2 cellular contexts compared by ENCODE assay signal in the genomic region with DNA sequence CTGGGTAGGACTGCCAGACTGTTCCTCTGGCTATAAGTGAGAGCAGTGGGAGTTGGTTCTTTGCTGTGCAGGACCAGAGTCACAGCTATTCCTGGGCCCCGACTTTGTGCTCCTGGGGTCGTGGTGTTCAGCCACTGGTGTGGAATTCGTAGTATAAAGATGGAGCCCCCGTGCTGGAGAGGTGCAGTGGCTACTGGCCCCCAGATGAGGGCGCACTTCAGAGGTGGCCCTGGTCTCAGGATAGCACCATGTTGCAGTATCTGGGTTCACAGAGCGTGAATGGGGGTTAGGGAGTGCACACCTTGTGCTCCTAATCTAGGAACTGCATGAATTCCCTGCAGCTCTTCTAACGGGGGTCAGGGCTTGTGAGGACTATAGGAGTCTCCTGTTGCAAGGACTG.
TF ChIP-seq lines count a peak whose summit lies in the region.

No MANE protein-coding gene starts in this region.

TF ChIP-seq in GM23338, 12 proteins besides CTCF, POLR2A, EP300 and RAD21 (continued from another document):
- TF ChIP-seq REST (IDR thresholded peaks at IDR 0.05; ENCODE audit: unreplicated experiment): no peak
- TF ChIP-seq ZNF331 (CRISPR knock-in tag; IDR thresholded peaks at IDR 0.05; ENCODE audit: low read depth): no peak
- no peak for TF ChIP-seq ZNF462 (CRISPR knock-in tag; IDR thresholded peaks at IDR 0.05)
- no peak for TF ChIP-seq ETS1 (IDR thresholded peaks at IDR 0.05)
- no peak for TF ChIP-seq EZH2 (IDR thresholded peaks at IDR 0.05; ENCODE audit: low read depth, unreplicated experiment)
- TF ChIP-seq JUNB (IDR thresholded peaks at IDR 0.05; ENCODE audit: unreplicated experiment): no peak
- no peak for TF ChIP-seq ZNF114 (CRISPR knock-in tag; IDR thresholded peaks at IDR 0.05)
- TF ChIP-seq CREB1 (CRISPR knock-in tag; IDR thresholded peaks at IDR 0.05; ENCODE audit: low read depth): no peak

TF ChIP-seq in SK-N-SH, 30 proteins besides CTCF, POLR2A, EP300 and RAD21 (continued from another document):
- TF ChIP-seq REST (IDR thresholded peaks at IDR 0.05; ENCODE audit: low read depth, low read length) (no peak), TCF12 (IDR thresholded peaks at IDR 0.05) (no peak)
